ENCODE assay signal across 12 cellular contexts in genomic region chr1:110508038-110508437, GRCh38. TPM values are rescaled to one million over a fixed set of nuclear protein-coding genes. Genes with fewer than 3 reads are reported as not detected.
A peak's percentile ranks its signal among the peaks of the same experiment; 100 is the strongest.
DNase-seq lines count a peak whose midpoint lies in the region; ATAC-seq, FAIRE-seq and TF ChIP-seq lines count a peak whose summit lies in the region.
"Had no signal": no experiment of that assay in that cellular context is flagged by ENCODE, and none has a peak within 500 bp of the region (broad histone marks: within the 10 kb centered on the region; RNA-seq: fewer than 3 reads in every experiment).

No MANE protein-coding gene starts in this region.

- H3K4me3 ChIP-seq in kidney (ENCODE audit: low read length in 2 of 2): no peak overlapping the region
- no peak overlapping the region for H3K4me3 ChIP-seq in thyroid gland (replicated peaks in 1 of 3)
- H3K4me3 ChIP-seq: MG63 had no signal

- intact Hi-C loops in kidney (cut with DNase I): no loop called here
- intact Hi-C loops in thyroid gland (cut with DNase I): no loop called here

- H3K4me1 ChIP-seq in kidney (ENCODE audit: control insufficient read depth in 1 of 2, insufficient read depth in 1 of 2, low read depth in 1 of 2, low read length in 2 of 2) (no peaks in the 10 kb centered on the region), thyroid gland (no peaks in the 10 kb centered on the region)

- no peak for TF ChIP-seq CTCF in kidney (IDR thresholded peaks at IDR 0.05; ENCODE audit: borderline replicate concordance, extremely low read depth, insufficient read depth)
- TF ChIP-seq CTCF in thyroid gland (IDR thresholded peaks at IDR 0.05): no peak

- no peaks in the 10 kb centered on the region for H3K36me3 ChIP-seq in kidney (ENCODE audit: control insufficient read depth in 1 of 2, insufficient read depth in 2 of 2, low read length in 2 of 2)
- no peaks in the 10 kb centered on the region for H3K36me3 ChIP-seq in thyroid gland
- H3K36me3 ChIP-seq: MG63 had no signal

- TF ChIP-seq POLR2A in thyroid gland (IDR thresholded peaks at IDR 0.05): no peak

- no peak overlapping the region for H3K9ac ChIP-seq in kidney (ENCODE audit: low read length in 2 of 2)

- H3K27ac ChIP-seq in kidney (ENCODE audit: low read depth in 2 of 2, low read length in 2 of 2): no peak overlapping the region
- H3K27ac ChIP-seq in thyroid gland: no peak overlapping the region

- DNase-seq in amniotic epithelial cell (ENCODE audit: low read depth) (peak; percentile 29), kidney (peak; percentile 79), thyroid gland (peak; percentile 3 to 8), NCI-H1417 treated with DMSO at 0.1 percent for 48 hours (lab: John Stamatoyannopoulos, UW) (no peak), HTR-8/SVneo (ENCODE audit: insufficient read length, low spot score) (no peak), NCI-H1436 treated with DMSO at 0.1 percent for 48 hours (lab: John Stamatoyannopoulos, UW) (no peak), DMS 273 (lab: John Stamatoyannopoulos, UW; ENCODE audit: unreplicated experiment) (no peak)
- DNase-seq: activated CD4-positive, CD25-positive, alpha-beta regulatory T cell; activated naive CD4-positive, alpha-beta T cell treated with anti-CD3 and anti-CD28 coated beads, Interleukin-2, amount 10 ng/mL, durations not matched to agents 7 days and 5 days; MG63; stimulated activated naive CD4-positive, alpha-beta T cell had no signal

- H3K27me3 ChIP-seq in thyroid gland: no peaks in the 10 kb centered on the region

- FAIRE-seq in kidney (lab: Jason Lieb, UNC): no peak
- no peak for FAIRE-seq in HTR-8/SVneo (lab: Jason Lieb, UNC)

- ATAC-seq in GM18868 (IDR thresholded peaks at IDR 0.05; ENCODE audit: unreplicated experiment): peak; percentile 72

- no peaks in the 10 kb centered on the region for H3K9me3 ChIP-seq in kidney (ENCODE audit: control insufficient read depth in 1 of 2, low read length in 2 of 2)
- H3K9me3 ChIP-seq in thyroid gland: no peaks in the 10 kb centered on the region
- H3K9me3 ChIP-seq: MG63 had no signal

- 25 to 32% methylated on average over 2 of the region's 6 CpGs for WGBS in thyroid gland, 2 donors

RNA-seq across cellular contexts. Expression of gene KCNA10, which starts 10.9 kb away (rescaled TPM):
- total RNA-seq in kidney (not detected), thyroid gland (not detected)
- polyA plus RNA-seq in kidney (ENCODE audit: insufficient read depth, low read depth, low replicate concordance): not detected

RNA-seq across cellular contexts. Expression of gene PROK1, which starts 57.1 kb away (rescaled TPM):
- total RNA-seq in kidney (not detected), thyroid gland (under 1 TPM in 1 of 4 donors, not detected in 3; 0.33 TPM)
- polyA plus RNA-seq in kidney (ENCODE audit: insufficient read depth, low read depth, low replicate concordance): not detected

Comparison
In these comparisons a context has a peak if more than half of its experiments do, and no peak if none do; other contexts are left out.
1. DNase-seq: peak in amniotic epithelial cell (single experiment), kidney (single experiment) and thyroid gland (2 of 2); none in NCI-H1417 treated with DMSO at 0.1 percent for 48 hours (single experiment), HTR-8/SVneo (single experiment), NCI-H1436 treated with DMSO at 0.1 percent for 48 hours (single experiment) and DMS 273 (single experiment).